1 cellular context compared by ENCODE assay signal in the genomic region with DNA sequence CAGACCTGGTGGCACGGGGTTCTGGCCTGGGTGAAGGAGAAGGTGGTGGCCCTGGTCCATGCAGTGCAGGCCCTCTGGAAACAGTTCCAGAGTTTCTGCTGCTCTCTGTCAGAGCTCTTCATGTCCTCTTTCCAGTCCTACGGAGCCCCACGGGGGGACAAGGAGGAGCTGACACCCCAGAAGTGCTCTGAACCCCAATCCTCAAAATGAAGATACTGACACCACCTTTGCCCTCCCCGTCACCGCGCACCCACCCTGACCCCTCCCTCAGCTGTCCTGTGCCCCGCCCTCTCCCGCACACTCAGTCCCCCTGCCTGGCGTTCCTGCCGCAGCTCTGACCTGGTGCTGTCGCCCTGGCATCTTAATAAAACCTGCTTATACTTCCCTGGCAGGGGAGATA.
TF ChIP-seq lines count a peak whose summit lies in the region.

No MANE protein-coding gene starts in this region.

TF ChIP-seq in HepG2, 621 proteins besides CTCF, POLR2A, EP300 and RAD21:
- TF ChIP-seq AGO1 (IDR thresholded peaks at IDR 0.05; ENCODE audit: low read depth, low read length, poor library complexity, severe bottlenecking): peak; percentile 82
